ENCODE assay signal across 8 cellular contexts in genomic region chrX:154020500-154021115, GRCh38. TPM values are rescaled to one million over a fixed set of nuclear protein-coding genes. Genes with fewer than 3 reads are reported as not detected.
DNase-seq lines count a peak whose midpoint lies in the region; ATAC-seq and TF ChIP-seq lines count a peak whose summit lies in the region.

No MANE protein-coding gene starts in this region.

- TF ChIP-seq CTCF in epithelial cell of proximal tubule (conservative IDR thresholded peaks at IDR 0.05; ENCODE audit: low read depth, low read length) = no peak
- TF ChIP-seq CTCF in prostate gland (IDR thresholded peaks at IDR 0.05) = no peak
- TF ChIP-seq CTCF in foreskin keratinocyte (conservative IDR thresholded peaks at IDR 0.05) = no peak

- 49% methylated on average over 12 of the region's 12 CpGs for WGBS in prostate gland

- peak overlapping the region; percentile 76 for H3K9ac ChIP-seq in SK-N-MC (ENCODE audit: insufficient read length)

- peak overlapping the region; percentile 74 for H3K4me3 ChIP-seq in SK-N-MC
- H3K4me3 ChIP-seq in epithelial cell of proximal tubule (ENCODE audit: low read depth, low read length) = peak overlapping the region; percentile 59
- peak overlapping the region; percentile 37 for H3K4me3 ChIP-seq in prostate gland

- no peaks in the 10 kb centered on the region for H3K27me3 ChIP-seq in prostate gland (replicated peaks; ENCODE audit: insufficient read depth)
- H3K27me3 ChIP-seq in foreskin keratinocyte = no peaks in the 10 kb centered on the region

- H3K9me3 ChIP-seq in SK-N-MC (ENCODE audit: low read depth, low read length) (no peaks in the 10 kb centered on the region), prostate gland (no peaks in the 10 kb centered on the region)

- H3K4me1 ChIP-seq in prostate gland (replicated peaks) = no peaks in the 10 kb centered on the region
- peaks cover 2% of the 10 kb centered on the region for H3K4me1 ChIP-seq in foreskin keratinocyte

- H3K36me3 ChIP-seq in SK-N-MC (ENCODE audit: insufficient read depth, low read length) (no peaks in the 10 kb centered on the region; the same call in 1 of the 2 replicates), prostate gland (no peaks in the 10 kb centered on the region)

- ATAC-seq in GM19351 (IDR thresholded peaks at IDR 0.05; ENCODE audit: unreplicated experiment) (peak; percentile 5), HG03521 (IDR thresholded peaks at IDR 0.05; ENCODE audit: unreplicated experiment) (no peak), foreskin keratinocyte (no peak), HG03457 (IDR thresholded peaks at IDR 0.05; ENCODE audit: unreplicated experiment) (no peak)

- no peak for TF ChIP-seq POLR2A in prostate gland (IDR thresholded peaks at IDR 0.05)

- no peak for DNase-seq in SK-N-MC (ENCODE audit: low read depth, low spot score)
- DNase-seq in epithelial cell of proximal tubule (ENCODE audit: low read depth) = no peak
- DNase-seq in prostate gland (ENCODE audit: low spot score) = no peak
- DNase-seq in germinal center (ENCODE audit: low spot score) = no peak
- DNase-seq in foreskin keratinocyte = no peak

- intact Hi-C loops in prostate gland (cut with DNase I) = no loop called here

- H3K27ac ChIP-seq in SK-N-MC (no peak overlapping the region), prostate gland (peak overlapping the region; percentile 87 to 88), foreskin keratinocyte (no peak overlapping the region)

RNA-seq across cellular contexts. Expression of gene IRAK1, which starts 0.9 kb away (rescaled TPM):
- total RNA-seq in epithelial cell of proximal tubule = 131 and 219 TPM in 2 replicates
- total RNA-seq in prostate gland = 100 to 1,000 TPM; 113 to 122 TPM
- total RNA-seq in foreskin keratinocyte = 161 and 174 TPM in 2 replicates
- polyA plus RNA-seq in foreskin keratinocyte = 168 and 175 TPM in 2 replicates

RNA-seq across cellular contexts. Expression of gene TMEM187, which starts 48.1 kb away (rescaled TPM):
- total RNA-seq in epithelial cell of proximal tubule (2.3 and 4.3 TPM in 2 replicates), prostate gland (10 to 100 TPM; 16.9 to 18.2 TPM), foreskin keratinocyte (3.9 TPM in 2 replicates)
- 5.0 and 5.4 TPM in 2 replicates for polyA plus RNA-seq in foreskin keratinocyte

RNA-seq across cellular contexts. Expression of gene HCFC1, which starts 49.0 kb away (rescaled TPM):
- total RNA-seq in epithelial cell of proximal tubule = 59.7 and 61.9 TPM in 2 replicates
- 100 to 1,000 TPM in 1 of 2 donors, 10 to 100 TPM in 1; 67.7 to 115 TPM for total RNA-seq in prostate gland
- total RNA-seq in foreskin keratinocyte = 42.9 and 46.0 TPM in 2 replicates
- 22.0 and 23.2 TPM in 2 replicates for polyA plus RNA-seq in foreskin keratinocyte

Comparison
In these comparisons a context has a peak if more than half of its experiments do, and no peak if none do; other contexts are left out.
1. H3K27ac ChIP-seq: peak in prostate gland (2 of 2); none in SK-N-MC (single experiment) and foreskin keratinocyte (single experiment).
2. Peak in every context shown above with its lines, with median percentiles within 50 percentile points of each other: H3K4me3 ChIP-seq.